ENCODE assay signal across 17 cellular contexts in the genomic region with DNA sequence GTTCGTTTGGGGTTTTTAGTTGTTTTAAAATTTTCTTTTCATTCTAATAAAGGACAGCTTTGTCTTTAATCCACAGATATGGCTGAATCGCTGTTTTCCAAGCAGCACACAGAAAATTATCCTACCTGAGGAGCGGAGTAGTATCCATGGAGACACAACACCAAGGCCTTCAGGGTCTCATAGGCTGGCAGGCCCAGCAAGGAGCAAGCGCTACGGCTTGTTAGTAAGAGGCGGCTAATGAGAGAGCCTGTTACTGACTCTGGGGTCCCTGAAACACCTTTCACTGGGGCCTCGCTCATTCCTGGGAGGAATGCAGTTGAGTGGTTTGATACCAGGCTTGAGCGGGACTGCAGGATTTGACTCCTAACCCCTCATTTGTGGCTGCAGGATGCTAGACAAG.
DNase-seq lines count a peak whose midpoint lies in the region.
"Had no signal": no experiment of that assay in that cellular context is flagged by ENCODE, and none has a peak within 500 bp of the region (broad histone marks: within the 10 kb centered on the region; RNA-seq: fewer than 3 reads in every experiment).

No MANE protein-coding gene starts in this region.

- no peak overlapping the region for H3K27ac ChIP-seq in substantia nigra (ENCODE audit: low read depth, low read length, poor library complexity, severe bottlenecking)
- H3K27ac ChIP-seq: 22Rv1; A549; BLaER1 treated with 17β-estradiol and CSF1 and Interleukin-3, amounts not matched to agents 10 nM and 100 nM; C4-2B had no signal

- DNase-seq in NCI-H748 (lab: John Stamatoyannopoulos, UW; ENCODE audit: unreplicated experiment) (peak; percentile 44), NCI-H748 treated with DMSO at 0.1 percent for 48 hours (lab: John Stamatoyannopoulos, UW) (no peak), NCI-H2227 treated with DMSO at 0.1 percent for 48 hours (lab: John Stamatoyannopoulos, UW) (peak; percentile 41), left kidney (ENCODE audit: low read depth, low spot score) (peak; percentile 3), cerebellar cortex (ENCODE audit: low spot score) (no peak), iPS-NIHi11 (ENCODE audit: low spot score) (no peak), substantia nigra (lab: John Stamatoyannopoulos, UW) (no peak)
- DNase-seq: AML-193; Calu3; CD4-positive, alpha-beta T cell; CD8-positive, alpha-beta T cell; DMS79 treated with DMSO at 0.1 percent for 48 hours; GF-D8 had no signal

Comparison
In these comparisons a context has a peak if more than half of its experiments do, and no peak if none do; other contexts are left out.
1. DNase-seq: peak in NCI-H748 (single experiment), NCI-H2227 treated with DMSO at 0.1 percent for 48 hours (single experiment) and left kidney (single experiment); none in NCI-H748 treated with DMSO at 0.1 percent for 48 hours (single experiment), cerebellar cortex (single experiment), iPS-NIHi11 (single experiment) and substantia nigra (0 of 49).